In the genomic region with DNA sequence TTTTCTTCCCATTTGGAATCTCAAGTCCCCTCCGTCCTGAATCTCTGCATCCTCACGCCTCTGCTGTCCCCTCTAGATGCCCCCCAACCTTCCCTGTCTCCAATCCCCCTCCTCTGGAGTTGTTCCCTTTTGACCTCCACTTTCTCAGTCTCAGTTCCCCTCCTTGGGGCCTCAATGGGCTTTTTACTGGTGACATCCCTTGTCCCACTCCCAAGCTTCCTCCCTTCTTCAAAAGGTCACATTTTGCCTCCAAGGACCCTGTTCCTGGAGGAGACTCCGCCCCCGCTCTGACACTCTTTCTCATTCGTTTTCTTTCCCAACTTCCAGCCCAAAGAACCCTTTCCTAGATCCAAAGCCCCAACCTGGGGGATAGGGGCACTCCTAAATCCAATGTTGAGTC, we compare ENCODE assay signal across 8 cellular contexts. TPM values are rescaled to one million over a fixed set of nuclear protein-coding genes. Genes with fewer than 3 reads are reported as not detected.
DNase-seq lines count a peak whose midpoint lies in the region; ATAC-seq and TF ChIP-seq lines count a peak whose summit lies in the region.

No MANE protein-coding gene starts in this region.

- no peaks in the 10 kb centered on the region for H3K9me3 Mint-ChIP-seq in CD4-positive, alpha-beta T cell
- H3K9me3 Mint-ChIP-seq in effector memory CD8-positive, alpha-beta T cell = no peaks in the 10 kb centered on the region

- POLR2A ChIA-PET in CD4-positive, alpha-beta T cell (lab: Charles Lee) = interaction anchor here (1.5 kb wide), 1 partner anchor 10 kb away, joined by 9 read pairs; a partner anchor contains a TSS

- H3K27me3 Mint-ChIP-seq in CD4-positive, alpha-beta T cell = no peaks in the 10 kb centered on the region
- no peaks in the 10 kb centered on the region for H3K27me3 Mint-ChIP-seq in effector memory CD8-positive, alpha-beta T cell

- peaks cover 23% of the 10 kb centered on the region for H3K36me3 Mint-ChIP-seq in CD4-positive, alpha-beta T cell (ENCODE audit: low read depth)
- H3K36me3 Mint-ChIP-seq in effector memory CD8-positive, alpha-beta T cell (ENCODE audit: insufficient read depth) = peaks cover 26% of the 10 kb centered on the region

- peak overlapping the region; percentile 90 for H3K4me3 ChIP-seq in NB4 (ENCODE audit: low read depth, low read length)
- H3K4me3 ChIP-seq in neuron (ENCODE audit: low read length) = peak overlapping the region; percentile 80

- intact Hi-C loops in CD4-positive, alpha-beta T cell (cut with DNase I, micrococcal nuclease) = loop anchor here in 1 of 2 experiments (2.0 to 10.0 kb wide), 3 partner anchors 199 to 405 kb away; a partner anchor contains a TSS

- TF ChIP-seq CTCF in CD4-positive, alpha-beta T cell (IDR thresholded peaks at IDR 0.05) = no peak
- TF ChIP-seq CTCF in NB4 (IDR thresholded peaks at IDR 0.05; ENCODE audit: low read depth, low read length) = no peak

- no peak for DNase-seq in CD4-positive, alpha-beta T cell
- no peak for DNase-seq in NB4 (ENCODE audit: low read depth)
- no peak for DNase-seq in effector memory CD8-positive, alpha-beta T cell
- DNase-seq in NCI-H446 treated with DMSO at 0.1 percent for 48 hours (lab: John Stamatoyannopoulos, UW) = no peak
- DNase-seq in COLO668 (lab: John Stamatoyannopoulos, UW; ENCODE audit: unreplicated experiment) = no peak

- no peaks in the 10 kb centered on the region for H3K9me3 ChIP-seq in CD4-positive, alpha-beta T cell (ENCODE audit: control insufficient read depth, low read length)
- no peaks in the 10 kb centered on the region for H3K9me3 ChIP-seq in neuron (ENCODE audit: low read length)

- H3K27ac Mint-ChIP-seq in CD4-positive, alpha-beta T cell = peak overlapping the region; percentile 62
- H3K27ac Mint-ChIP-seq in effector memory CD8-positive, alpha-beta T cell = peak overlapping the region; percentile 87 to 94

- H3K4me1 ChIP-seq in neuron (ENCODE audit: insufficient read depth, low read length) = peaks cover 9% of the 10 kb centered on the region

- H2AFZ ChIP-seq in neuron (ENCODE audit: low read depth, low read length) = peak overlapping the region; percentile 45

- no peaks in the 10 kb centered on the region for H3K27me3 ChIP-seq in CD4-positive, alpha-beta T cell (ENCODE audit: control insufficient read depth, insufficient read depth, low read length)
- no peaks in the 10 kb centered on the region for H3K27me3 ChIP-seq in neuron (ENCODE audit: insufficient read depth, low read length)

- peak overlapping the region; percentile 90 for H3K4me3 Mint-ChIP-seq in CD4-positive, alpha-beta T cell
- peak overlapping the region; percentile 89 to 91 for H3K4me3 Mint-ChIP-seq in effector memory CD8-positive, alpha-beta T cell

- H3K4me1 Mint-ChIP-seq in CD4-positive, alpha-beta T cell (ENCODE audit: low read depth) = peaks cover 33% of the 10 kb centered on the region
- H3K4me1 Mint-ChIP-seq in effector memory CD8-positive, alpha-beta T cell (ENCODE audit: low read depth in 2 of 2) = peaks cover 18 to 22% of the 10 kb centered on the region in 2 donors

- CTCF ChIA-PET in CD4-positive, alpha-beta T cell (lab: Charles Lee) = no interaction called here

- TF ChIP-seq POLR2A in NB4 (IDR thresholded peaks at IDR 0.05; ENCODE audit: extremely low read depth, insufficient read length) = no peak

- no peak for ATAC-seq in CD4-positive, alpha-beta T cell (ENCODE audit: poor library complexity)
- no peak for ATAC-seq in effector memory CD8-positive, alpha-beta T cell (replicated peaks)
- ATAC-seq in GM21515 (IDR thresholded peaks at IDR 0.05; ENCODE audit: unreplicated experiment) = no peak
- ATAC-seq in HG02870 (IDR thresholded peaks at IDR 0.05; ENCODE audit: unreplicated experiment) = no peak

- H3K36me3 ChIP-seq in neuron (ENCODE audit: insufficient read depth, low read length) = peaks cover 13% of the 10 kb centered on the region

- H3K27ac ChIP-seq in CD4-positive, alpha-beta T cell (ENCODE audit: low read depth, low read length) = no peak overlapping the region

RNA-seq across cellular contexts. Expression of a gene that starts 1.0 kb away (rescaled TPM):
- 10 to 100 TPM; 24.5 to 26.9 TPM for total RNA-seq in CD4-positive, alpha-beta T cell

RNA-seq across cellular contexts. Expression of a gene that starts 11.2 kb away (rescaled TPM):
- total RNA-seq in CD4-positive, alpha-beta T cell = 10 to 100 TPM; 15.7 to 16.1 TPM
